ENCODE assay signal across 23 cellular contexts in genomic region chr2:46346719-46347118, GRCh38. TPM values are rescaled to one million over a fixed set of nuclear protein-coding genes. Genes with fewer than 3 reads are reported as not detected.
DNase-seq lines count a peak whose midpoint lies in the region; ATAC-seq, FAIRE-seq and TF ChIP-seq lines count a peak whose summit lies in the region.
"Had no signal": no experiment of that assay in that cellular context is flagged by ENCODE, and none has a peak within 500 bp of the region (broad histone marks: within the 10 kb centered on the region; RNA-seq: fewer than 3 reads in every experiment).

No MANE protein-coding gene starts in this region.

- H3K27me3 ChIP-seq in HepG2 (ENCODE audit: control insufficient read depth in 1 of 2, insufficient read depth in 2 of 2, low read length in 2 of 2) (no peaks in the 10 kb centered on the region), right lobe of liver (no peaks in the 10 kb centered on the region), gastrocnemius medialis (no peaks in the 10 kb centered on the region)
- H3K27me3 ChIP-seq: Peyer's patch had no signal

- no peaks in the 10 kb centered on the region for H3K9me3 Mint-ChIP-seq in activated CD4-positive, alpha-beta T cell treated with anti-CD3 and anti-CD28 coated beads, Interleukin-2, amount 10 ng/mL, durations not matched to agents 7 days and 5 days
- no peaks in the 10 kb centered on the region for H3K9me3 Mint-ChIP-seq in natural killer cell treated with Interleukin-12 subunit alpha and Interleukin-12 subunit beta and Interleukin-15 and Interleukin-18, amount 100 ng/mL, for 72 hours
- H3K9me3 Mint-ChIP-seq: CD8-positive, alpha-beta T cell; HFFc6 had no signal

- H3K9me3 ChIP-seq in HepG2 (ENCODE audit: low read length), result no peaks in the 10 kb centered on the region
- H3K9me3 ChIP-seq in right lobe of liver, result no peaks in the 10 kb centered on the region
- no peaks in the 10 kb centered on the region for H3K9me3 ChIP-seq in gastrocnemius medialis
- H3K9me3 ChIP-seq: Peyer's patch had no signal

- H3K9ac ChIP-seq in HepG2 (ENCODE audit: insufficient read depth, low read depth, low read length), result no peak overlapping the region

- no peak overlapping the region for H3K4me3 Mint-ChIP-seq in activated CD4-positive, alpha-beta T cell treated with anti-CD3 and anti-CD28 coated beads, Interleukin-2, amount 10 ng/mL, durations not matched to agents 7 days and 5 days
- no peak overlapping the region for H3K4me3 Mint-ChIP-seq in natural killer cell treated with Interleukin-12 subunit alpha and Interleukin-12 subunit beta and Interleukin-15 and Interleukin-18, amount 100 ng/mL, for 72 hours
- H3K4me3 Mint-ChIP-seq: CD8-positive, alpha-beta T cell; HFFc6 had no signal

- H3K27me3 Mint-ChIP-seq in activated CD4-positive, alpha-beta T cell treated with anti-CD3 and anti-CD28 coated beads, Interleukin-2, amount 10 ng/mL, durations not matched to agents 7 days and 5 days, result peaks cover 8% of the 10 kb centered on the region
- H3K27me3 Mint-ChIP-seq in natural killer cell treated with Interleukin-12 subunit alpha and Interleukin-12 subunit beta and Interleukin-15 and Interleukin-18, amount 100 ng/mL, for 72 hours, result peaks cover 4 to 14% of the 10 kb centered on the region in 2 donors

- TF ChIP-seq CTCF in HepG2 (CRISPR knock-in tag; IDR thresholded peaks at IDR 0.05) (no peak), right lobe of liver (IDR thresholded peaks at IDR 0.05) (no peak), gastrocnemius medialis (IDR thresholded peaks at IDR 0.05 in 4 of 5, conservative IDR thresholded peaks at IDR 0.05 in 1 of 5) (no peak)

- no peak; the same call in 2 of the 3 replicates for ATAC-seq in HepG2
- no peak for ATAC-seq in right lobe of liver
- ATAC-seq in gastrocnemius medialis, result no peak
- no peak for ATAC-seq in natural killer cell treated with Interleukin-12 subunit alpha and Interleukin-12 subunit beta and Interleukin-15 and Interleukin-18, amount 100 ng/mL, for 72 hours
- ATAC-seq: CD8-positive, alpha-beta T cell had no signal

- peak overlapping the region; percentile 36 for H3K27ac Mint-ChIP-seq in activated CD4-positive, alpha-beta T cell treated with anti-CD3 and anti-CD28 coated beads, Interleukin-2, amount 10 ng/mL, durations not matched to agents 7 days and 5 days
- no peak overlapping the region for H3K27ac Mint-ChIP-seq in natural killer cell treated with Interleukin-12 subunit alpha and Interleukin-12 subunit beta and Interleukin-15 and Interleukin-18, amount 100 ng/mL, for 72 hours
- H3K27ac Mint-ChIP-seq: CD8-positive, alpha-beta T cell; HFFc6 had no signal

- no peak for TF ChIP-seq EP300 in HepG2 (IDR thresholded peaks at IDR 0.05; ENCODE audit: low read depth in 2 of 2, low read length in 2 of 2)
- TF ChIP-seq EP300 in HepG2 (CRISPR knock-in tag; IDR thresholded peaks at IDR 0.05; ENCODE audit: borderline replicate concordance), result no peak

- peaks cover 7% of the 10 kb centered on the region for H3K36me3 Mint-ChIP-seq in activated CD4-positive, alpha-beta T cell treated with anti-CD3 and anti-CD28 coated beads, Interleukin-2, amount 10 ng/mL, durations not matched to agents 7 days and 5 days (ENCODE audit: low read depth)
- no peaks in the 10 kb centered on the region for H3K36me3 Mint-ChIP-seq in natural killer cell treated with Interleukin-12 subunit alpha and Interleukin-12 subunit beta and Interleukin-15 and Interleukin-18, amount 100 ng/mL, for 72 hours
- H3K36me3 Mint-ChIP-seq: CD8-positive, alpha-beta T cell had no signal

- CTCF ChIA-PET in activated CD4-positive, alpha-beta T cell treated with anti-CD3 and anti-CD28 coated beads, Interleukin-2, amount 10 ng/mL, durations not matched to agents 7 days and 5 days (lab: Charles Lee), result interaction anchor here (1.2 to 2.3 kb wide), 2 partner anchors 9 to 16 kb away, joined by 3 to 11 read pairs; no protein-coding TSS in a partner anchor
- CTCF ChIA-PET in HepG2 (lab: Yijun Ruan, JAX; ENCODE audit: low intra/inter-chr PET ratio, low total read pairs), result no interaction called here

- H3K4me1 Mint-ChIP-seq in activated CD4-positive, alpha-beta T cell treated with anti-CD3 and anti-CD28 coated beads, Interleukin-2, amount 10 ng/mL, durations not matched to agents 7 days and 5 days, result peaks cover 52% of the 10 kb centered on the region
- H3K4me1 Mint-ChIP-seq in natural killer cell treated with Interleukin-12 subunit alpha and Interleukin-12 subunit beta and Interleukin-15 and Interleukin-18, amount 100 ng/mL, for 72 hours (ENCODE audit: low read depth in 2 of 2), result peaks cover 15 to 20% of the 10 kb centered on the region in 2 donors

- POLR2A ChIA-PET in activated CD4-positive, alpha-beta T cell treated with anti-CD3 and anti-CD28 coated beads, Interleukin-2, amount 10 ng/mL, durations not matched to agents 7 days and 5 days (lab: Charles Lee), result no interaction called here
- POLR2A ChIA-PET in HepG2 (lab: Yijun Ruan, JAX), result interaction anchor here (0.5 to 1.5 kb wide), 2 partner anchors 50 to 83 kb away, joined by 3 to 5 read pairs; partner anchors contain the start of gene EPAS1

- DNase-seq in activated CD4-positive, alpha-beta T cell treated with anti-CD3 and anti-CD28 coated beads, Interleukin-2, amount 10 ng/mL, durations not matched to agents 7 days and 5 days, result no peak
- no peak for DNase-seq in activated CD4-positive, alpha-beta T cell treated with anti-CD3 and anti-CD28 coated beads, Interleukin-2, amount 50 U/mL, for 4 hours
- DNase-seq in HepG2 (ENCODE audit: low spot score) (no peak), right lobe of liver (no peak), gastrocnemius medialis (no peak), GM12891 (ENCODE audit: insufficient read length, low spot score) (no peak), NCI-H1436 treated with DMSO at 0.1 percent for 48 hours (lab: John Stamatoyannopoulos, UW) (no peak)
- no peak for DNase-seq in natural killer cell treated with Interleukin-12 subunit alpha and Interleukin-12 subunit beta and Interleukin-15 and Interleukin-18, amount 100 ng/mL, for 72 hours (ENCODE audit: low spot score)
- DNase-seq: ACHN; C1 segment of cervical spinal cord; CD8-positive, alpha-beta T cell; DND-41; H7; HFFc6; NCI-H1092; NCI-H146; NCI-H2029 treated with DMSO at 0.1 percent for 48 hours; NCI-H345; NCI-H524; NCI-H774 had no signal

- H2AFZ ChIP-seq in HepG2 (ENCODE audit: low read length), result no peak overlapping the region

- peaks cover 41% of the 10 kb centered on the region for H3K79me2 ChIP-seq in HepG2 (ENCODE audit: insufficient read depth, low read length)

- BruUV-seq in HepG2 (replicated peaks; lab: Mats Ljungman, UMichigan), result no TSS peak

- H3K36me3 ChIP-seq in HepG2 (replicated peaks in 1 of 2; ENCODE audit: control insufficient read depth in 1 of 2, insufficient read depth in 2 of 2, low read length in 2 of 2) (peaks cover 27 to 61% of the 10 kb centered on the region in 2 experiments), right lobe of liver (peaks cover 3 to 42% (median 22%) of the 10 kb centered on the region in 4 donors), gastrocnemius medialis (peaks cover 0 to 17% of the 10 kb centered on the region in 2 donors)

- no peak overlapping the region for H3K4me2 ChIP-seq in HepG2 (ENCODE audit: low read depth, low read length)

- H3K4me3 ChIP-seq in HepG2 (replicated peaks in 1 of 3; ENCODE audit: insufficient read depth in 1 of 3, low read depth in 2 of 3, low read length in 3 of 3) (no peak overlapping the region), right lobe of liver (no peak overlapping the region), gastrocnemius medialis (no peak overlapping the region)
- H3K4me3 ChIP-seq: GM12878, Peyer's patch had no signal

- FAIRE-seq in HepG2 (lab: Jason Lieb, UNC) (no peak), GM12891 (lab: Jason Lieb, UNC) (no peak)
- FAIRE-seq: GM12878 had no signal

- H3K27ac ChIP-seq in HepG2 (ENCODE audit: extremely low read length, insufficient read depth, low read length), result no peak overlapping the region
- no peak overlapping the region for H3K27ac ChIP-seq in right lobe of liver
- peak overlapping the region; percentile 27 to 74 (median 51) for H3K27ac ChIP-seq in gastrocnemius medialis
- H3K27ac ChIP-seq: 22Rv1 had no signal

- in situ Hi-C loops in HepG2 (cut with HindIII; ENCODE audit: extremely low pct_ligation_motif_present, low pct_unique_long_range_greater_than_20kb), result no loop called here
- in situ Hi-C loops in gastrocnemius medialis (cut with MboI; ENCODE audit: low sequenced_read_pairs in 4 of 4), result no loop called here

- no peak for TF ChIP-seq RAD21 in HepG2 (CRISPR knock-in tag; IDR thresholded peaks at IDR 0.05)

- no peak for TF ChIP-seq POLR2A in HepG2 (IDR thresholded peaks at IDR 0.05; ENCODE audit: insufficient read depth in 1 of 2, low read depth in 2 of 2, low read length in 2 of 2)
- no peak for TF ChIP-seq POLR2A in right lobe of liver (IDR thresholded peaks at IDR 0.05)
- TF ChIP-seq POLR2A in gastrocnemius medialis (IDR thresholded peaks at IDR 0.05), result no peak
- TF ChIP-seq POLR2A in GM12891 (IDR thresholded peaks at IDR 0.05; ENCODE audit: low read depth, low read length), result no peak

- H3K4me1 ChIP-seq in HepG2 (ENCODE audit: insufficient read depth, low read length) (peaks cover 32% of the 10 kb centered on the region), right lobe of liver (peaks cover 0 to 28% (median 12%) of the 10 kb centered on the region in 4 donors), gastrocnemius medialis (peaks cover 18 to 61% of the 10 kb centered on the region in 2 donors)

- peaks cover 24% of the 10 kb centered on the region; the same call in 1 of the 2 replicates for H4K20me1 ChIP-seq in HepG2 (ENCODE audit: insufficient read depth, low read length)

- intact Hi-C loops in HepG2 (cut with micrococcal nuclease; ENCODE audit: unreplicated experiment) (no loop called here), right lobe of liver (cut with DNase I) (no loop called here), gastrocnemius medialis (cut with DNase I; ENCODE audit: low total_unique reads) (no loop called here)

- WGBS in HepG2 (ENCODE audit: low lambda C conversion rate), result 97% methylated on average over 10 of the region's 10 CpGs
- no CpG with 5 or more reads among the region's 10 CpGs for WGBS in right lobe of liver (ENCODE audit: insufficient coverage, low coverage, low lambda C conversion rate, missing lambda C conversion rate)

RNA-seq across cellular contexts. Expression of gene EPAS1, which starts 49.5 kb away (rescaled TPM):
- 1 to 10 TPM; 6.9 to 7.9 TPM for total RNA-seq in activated CD4-positive, alpha-beta T cell treated with anti-CD3 and anti-CD28 coated beads, Interleukin-2, amount 10 ng/mL, durations not matched to agents 7 days and 5 days
- total RNA-seq in HepG2 (2016; rRNA removed; fragmentation: Illumina TruSeq; extraction: Trizol) (47.1 and 64.9 TPM in 2 replicates), right lobe of liver (100 to 1,000 TPM; 101 to 232 (median 170) TPM), gastrocnemius medialis (10 to 100 TPM; 61.5 to 95.1 (median 90.0) TPM)
- 15.6 and 21.2 TPM in 2 replicates for total RNA-seq in HepG2 (2016; cell fraction: cytosol; rRNA removed; fragmentation: Illumina TruSeq; extraction: Trizol; ENCODE audit: low read depth)
- total RNA-seq in HepG2 (2016; cell fraction: insoluble cytoplasmic fraction; rRNA removed; fragmentation: Illumina TruSeq; extraction: Trizol), result 45.9 and 54.8 TPM in 2 replicates
- total RNA-seq in HepG2 (2016; cell fraction: membrane; rRNA removed; fragmentation: Illumina TruSeq; extraction: Trizol), result 54.5 and 63.7 TPM in 2 replicates
- total RNA-seq in HepG2 (2016; cell fraction: nucleus; rRNA removed; fragmentation: Illumina TruSeq; extraction: Trizol), result 54.3 and 61.3 TPM in 2 replicates
- 182 and 202 TPM in 2 replicates for polyA plus RNA-seq in HepG2 (2011; rRNA removed)
- polyA plus RNA-seq in HepG2 (2011; cell fraction: cytosol; rRNA removed), result 62.2 and 87.1 TPM in 2 replicates
- polyA plus RNA-seq in HepG2 (2011; cell fraction: nucleus; rRNA removed), result 133 and 141 TPM in 2 replicates
- 97.8 and 103 TPM in 2 replicates for polyA plus RNA-seq in HepG2 (2012)
- polyA plus RNA-seq in HepG2 (2016; cell fraction: cytosol; fragmentation: Illumina TruSeq; extraction: Trizol; ENCODE audit: low read depth), result 15.2 and 19.3 TPM in 2 replicates
- polyA plus RNA-seq in HepG2 (2016; cell fraction: insoluble cytoplasmic fraction; fragmentation: Illumina TruSeq; extraction: Trizol; ENCODE audit: low read depth), result 72.5 and 91.0 TPM in 2 replicates
- polyA plus RNA-seq in HepG2 (2016; cell fraction: membrane; fragmentation: Illumina TruSeq; extraction: Trizol; ENCODE audit: low read depth), result 64.7 and 77.7 TPM in 2 replicates
- polyA plus RNA-seq in HepG2 (2016; cell fraction: nucleus; fragmentation: Illumina TruSeq; extraction: Trizol; ENCODE audit: insufficient read depth, low read depth), result 74.5 and 82.8 TPM in 2 replicates
- 156 and 217 TPM in 2 replicates for polyA minus RNA-seq in HepG2 (2011; rRNA and poly(A)+ RNA removed; ENCODE audit: low replicate concordance)
- 122 and 129 TPM in 2 replicates for polyA minus RNA-seq in HepG2 (2011; cell fraction: cytosol; rRNA and poly(A)+ RNA removed)
- 185 and 262 TPM in 2 replicates for polyA minus RNA-seq in HepG2 (2011; cell fraction: nucleus; rRNA and poly(A)+ RNA removed)
- 0.14 TPM for polyA plus RNA-seq in GM12891 (2012; ENCODE audit: low read depth, missing spikeins)
- 10 to 100 TPM in 1 of 2 donors, 1 to 10 TPM in 1; 7.5 to 84.7 TPM for total RNA-seq in natural killer cell treated with Interleukin-12 subunit alpha and Interleukin-12 subunit beta and Interleukin-15 and Interleukin-18, amount 100 ng/mL, for 72 hours

Comparison
In these comparisons a context has a peak if more than half of its experiments do, and no peak if none do; other contexts are left out.
1. H3K27ac ChIP-seq: peak in gastrocnemius medialis (4 of 4); none in HepG2 (single experiment) and right lobe of liver (0 of 3).